In genomic region chr2:47618272-47618552, GRCh38 we compare ENCODE assay signal across 24 cellular contexts. TPM values are rescaled to one million over a fixed set of nuclear protein-coding genes. Genes with fewer than 3 reads are reported as not detected.
"Had no signal": no experiment of that assay in that cellular context is flagged by ENCODE, and none has a peak within 500 bp of the region (broad histone marks: within the 10 kb centered on the region; RNA-seq: fewer than 3 reads in every experiment).

No MANE protein-coding gene starts in this region.

- H3K4me3 ChIP-seq: dorsolateral prefrontal cortex, esophagus muscularis mucosa, gastrocnemius medialis, heart right ventricle, mucosa of descending colon, psoas muscle, transverse colon had no signal

- H3K79me2 ChIP-seq: parathyroid adenoma had no signal

- H3K9ac ChIP-seq: parathyroid adenoma had no signal

- H3K4me1 ChIP-seq: esophagus muscularis mucosa, gastrocnemius medialis, heart right ventricle, parathyroid adenoma, psoas muscle, transverse colon had no signal

- H3K27ac ChIP-seq: epithelial cell of prostate, esophagus muscularis mucosa, gastrocnemius medialis, heart right ventricle, parathyroid adenoma, psoas muscle, transverse colon had no signal

- H3K36me3 ChIP-seq: esophagus muscularis mucosa, gastrocnemius medialis, heart right ventricle, transverse colon had no signal

- FAIRE-seq: small intestine had no signal

- H3K4me1 Mint-ChIP-seq: naive thymus-derived CD8-positive, alpha-beta T cell had no signal

- H3K27me3 ChIP-seq: dorsolateral prefrontal cortex, esophagus muscularis mucosa, gastrocnemius medialis, heart right ventricle, transverse colon had no signal

- ATAC-seq: gastrocnemius medialis; heart right ventricle; left lobe of liver; mucosa of descending colon; naive thymus-derived CD8-positive, alpha-beta T cell; psoas muscle had no signal

- H2AFZ ChIP-seq: parathyroid adenoma had no signal

- H3K4me3 Mint-ChIP-seq: naive thymus-derived CD8-positive, alpha-beta T cell; stimulated activated memory B cell treated with anti-CD40 and anti-IgM and Interleukin-4, amounts not matched to agents 10 μg/mL and 1 μg/mL and 100 μg/mL, for 72 hours; stimulated activated naive CD8-positive, alpha-beta T cell treated with anti-CD3 and anti-CD28 coated beads, Interleukin-15, Interleukin-2, amounts not matched to agents 100 ng/mL and 50 ng/mL, for 24 hours had no signal

- H3K27ac Mint-ChIP-seq: stimulated activated memory B cell treated with anti-CD40 and anti-IgM and Interleukin-4, amounts not matched to agents 10 μg/mL and 1 μg/mL and 100 μg/mL, for 72 hours; stimulated activated naive CD8-positive, alpha-beta T cell treated with anti-CD3 and anti-CD28 coated beads, Interleukin-15, Interleukin-2, amounts not matched to agents 100 ng/mL and 50 ng/mL, for 24 hours had no signal

- DNase-seq: central memory CD4-positive, alpha-beta T cell; cortex of kidney; dorsolateral prefrontal cortex; effector CD8-positive, alpha-beta T cell; gastrocnemius medialis; heart right ventricle; hypothalamus; islet precursor cell; mammary epithelial cell; mucosa of descending colon; naive thymus-derived CD8-positive, alpha-beta T cell; occipital lobe; small intestine; stimulated activated CD4-positive, alpha-beta T cell treated with anti-CD3 and anti-CD28 coated beads, Interleukin-2, amount 100 ng/mL, for 48 hours; transverse colon had no signal

- H3K27me3 Mint-ChIP-seq: naive thymus-derived CD8-positive, alpha-beta T cell; stimulated activated memory B cell treated with anti-CD40 and anti-IgM and Interleukin-4, amounts not matched to agents 10 μg/mL and 1 μg/mL and 100 μg/mL, for 72 hours; stimulated activated naive CD8-positive, alpha-beta T cell treated with anti-CD3 and anti-CD28 coated beads, Interleukin-15, Interleukin-2, amounts not matched to agents 100 ng/mL and 50 ng/mL, for 24 hours had no signal

- H3K9me3 Mint-ChIP-seq: naive thymus-derived CD8-positive, alpha-beta T cell; stimulated activated memory B cell treated with anti-CD40 and anti-IgM and Interleukin-4, amounts not matched to agents 10 μg/mL and 1 μg/mL and 100 μg/mL, for 72 hours; stimulated activated naive CD8-positive, alpha-beta T cell treated with anti-CD3 and anti-CD28 coated beads, Interleukin-15, Interleukin-2, amounts not matched to agents 100 ng/mL and 50 ng/mL, for 24 hours had no signal

- H3K9me3 ChIP-seq: esophagus muscularis mucosa, gastrocnemius medialis, heart right ventricle, mucosa of descending colon, psoas muscle, transverse colon had no signal

- H3K36me3 Mint-ChIP-seq: naive thymus-derived CD8-positive, alpha-beta T cell; stimulated activated memory B cell treated with anti-CD40 and anti-IgM and Interleukin-4, amounts not matched to agents 10 μg/mL and 1 μg/mL and 100 μg/mL, for 72 hours had no signal

RNA-seq across cellular contexts. Expression of gene KCNK12, which starts 47.4 kb away (rescaled TPM):
- total RNA-seq: chondrocyte, fibroblast of villous mesenchyme, gastrocnemius medialis, left lobe of liver, mammary epithelial cell, psoas muscle had no signal
- polyA plus RNA-seq: mammary epithelial cell had no signal
